In the genomic region with DNA sequence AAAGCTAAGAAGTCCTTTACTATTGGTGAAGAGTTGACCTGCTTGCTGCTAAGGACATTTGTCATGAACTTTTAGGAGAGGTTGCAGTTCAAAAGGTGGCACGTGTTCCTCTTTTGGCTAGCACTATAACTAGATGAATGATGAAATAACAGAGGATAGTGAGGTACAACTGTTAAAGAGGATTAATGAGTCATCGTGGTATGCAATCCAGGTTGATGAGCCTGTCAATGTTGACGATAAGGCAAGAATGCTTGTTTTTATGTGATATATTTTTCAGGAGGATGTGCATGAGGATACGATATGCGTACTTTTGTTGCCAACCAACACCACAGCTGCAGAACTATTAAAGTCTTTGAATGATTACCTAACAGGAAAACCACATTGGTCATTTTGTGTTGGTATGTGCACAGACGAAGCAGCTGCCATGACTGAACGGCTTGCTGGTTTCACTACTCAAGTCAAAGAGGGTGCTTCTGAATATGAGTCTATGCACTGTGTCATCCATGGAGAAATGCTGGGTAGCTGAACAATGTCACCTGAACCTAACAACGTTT, we compare ENCODE assay signal across 1 cellular context.
A peak's percentile ranks its signal among the peaks of the same experiment; 100 is the strongest.
TF ChIP-seq lines count a peak whose summit lies in the region.

No MANE protein-coding gene starts in this region.

TF ChIP-seq in GM12878, 131 proteins besides CTCF, POLR2A, EP300 and RAD21 (continued from another document and continues in another):
- TF ChIP-seq, protein P1, sequence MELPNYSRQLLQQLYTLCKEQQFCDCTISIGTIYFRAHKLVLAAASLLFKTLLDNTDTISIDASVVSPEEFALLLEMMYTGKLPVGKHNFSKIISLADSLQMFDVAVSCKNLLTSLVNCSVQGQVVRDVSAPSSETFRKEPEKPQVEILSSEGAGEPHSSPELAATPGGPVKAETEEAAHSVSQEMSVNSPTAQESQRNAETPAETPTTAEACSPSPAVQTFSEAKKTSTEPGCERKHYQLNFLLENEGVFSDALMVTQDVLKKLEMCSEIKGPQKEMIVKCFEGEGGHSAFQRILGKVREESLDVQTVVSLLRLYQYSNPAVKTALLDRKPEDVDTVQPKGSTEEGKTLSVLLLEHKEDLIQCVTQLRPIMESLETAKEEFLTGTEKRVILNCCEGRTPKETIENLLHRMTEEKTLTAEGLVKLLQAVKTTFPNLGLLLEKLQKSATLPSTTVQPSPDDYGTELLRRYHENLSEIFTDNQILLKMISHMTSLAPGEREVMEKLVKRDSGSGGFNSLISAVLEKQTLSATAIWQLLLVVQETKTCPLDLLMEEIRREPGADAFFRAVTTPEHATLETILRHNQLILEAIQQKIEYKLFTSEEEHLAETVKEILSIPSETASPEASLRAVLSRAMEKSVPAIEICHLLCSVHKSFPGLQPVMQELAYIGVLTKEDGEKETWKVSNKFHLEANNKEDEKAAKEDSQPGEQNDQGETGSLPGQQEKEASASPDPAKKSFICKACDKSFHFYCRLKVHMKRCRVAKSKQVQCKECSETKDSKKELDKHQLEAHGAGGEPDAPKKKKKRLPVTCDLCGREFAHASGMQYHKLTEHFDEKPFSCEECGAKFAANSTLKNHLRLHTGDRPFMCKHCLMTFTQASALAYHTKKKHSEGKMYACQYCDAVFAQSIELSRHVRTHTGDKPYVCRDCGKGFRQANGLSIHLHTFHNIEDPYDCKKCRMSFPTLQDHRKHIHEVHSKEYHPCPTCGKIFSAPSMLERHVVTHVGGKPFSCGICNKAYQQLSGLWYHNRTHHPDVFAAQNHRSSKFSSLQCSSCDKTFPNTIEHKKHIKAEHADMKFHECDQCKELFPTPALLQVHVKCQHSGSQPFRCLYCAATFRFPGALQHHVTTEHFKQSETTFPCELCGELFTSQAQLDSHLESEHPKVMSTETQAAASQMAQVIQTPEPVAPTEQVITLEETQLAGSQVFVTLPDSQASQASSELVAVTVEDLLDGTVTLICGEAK (IDR thresholded peaks at IDR 0.05; ENCODE audit: borderline replicate concordance): no peak
- TF ChIP-seq, protein P2, sequence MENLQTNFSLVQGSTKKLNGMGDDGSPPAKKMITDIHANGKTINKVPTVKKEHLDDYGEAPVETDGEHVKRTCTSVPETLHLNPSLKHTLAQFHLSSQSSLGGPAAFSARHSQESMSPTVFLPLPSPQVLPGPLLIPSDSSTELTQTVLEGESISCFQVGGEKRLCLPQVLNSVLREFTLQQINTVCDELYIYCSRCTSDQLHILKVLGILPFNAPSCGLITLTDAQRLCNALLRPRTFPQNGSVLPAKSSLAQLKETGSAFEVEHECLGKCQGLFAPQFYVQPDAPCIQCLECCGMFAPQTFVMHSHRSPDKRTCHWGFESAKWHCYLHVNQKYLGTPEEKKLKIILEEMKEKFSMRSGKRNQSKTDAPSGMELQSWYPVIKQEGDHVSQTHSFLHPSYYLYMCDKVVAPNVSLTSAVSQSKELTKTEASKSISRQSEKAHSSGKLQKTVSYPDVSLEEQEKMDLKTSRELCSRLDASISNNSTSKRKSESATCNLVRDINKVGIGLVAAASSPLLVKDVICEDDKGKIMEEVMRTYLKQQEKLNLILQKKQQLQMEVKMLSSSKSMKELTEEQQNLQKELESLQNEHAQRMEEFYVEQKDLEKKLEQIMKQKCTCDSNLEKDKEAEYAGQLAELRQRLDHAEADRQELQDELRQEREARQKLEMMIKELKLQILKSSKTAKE (IDR thresholded peaks at IDR 0.05; ENCODE audit: low read depth, poor library complexity, severe bottlenecking): peak; percentile 57
- TF ChIP-seq SREBF1 (IDR thresholded peaks at IDR 0.05; ENCODE audit: low read length) (no peak), CHD4 (IDR thresholded peaks at IDR 0.05) (no peak), GATAD2B (conservative IDR thresholded peaks at IDR 0.05; ENCODE audit: low read depth) (no peak), RFX5 (IDR thresholded peaks at IDR 0.05; ENCODE audit: low read depth, low read length) (no peak), CBFB (IDR thresholded peaks at IDR 0.05; ENCODE audit: low read depth) (peak; percentile 84), POU2F2 (IDR thresholded peaks at IDR 0.05; ENCODE audit: borderline replicate concordance, low read depth, low read length) (no peak), NFXL1 (IDR thresholded peaks at IDR 0.05; ENCODE audit: borderline replicate concordance) (no peak), ZNF24 (IDR thresholded peaks at IDR 0.05) (peak; percentile 50), NFYA (IDR thresholded peaks at IDR 0.05; ENCODE audit: borderline replicate concordance, low read depth, low read length) (no peak), CBX5 (IDR thresholded peaks at IDR 0.05; ENCODE audit: low read depth) (no peak), BHLHE40 (IDR thresholded peaks at IDR 0.05; ENCODE audit: borderline replicate concordance in 1 of 2, low read depth in 2 of 2, low read length in 1 of 2) (peak in 1 of 2 experiments; percentile 79; a peak in 2 of 4 replicates), NR2C2 (IDR thresholded peaks at IDR 0.05; ENCODE audit: borderline replicate concordance, control insufficient read depth, insufficient read length, low read depth) (no peak), BRCA1 (IDR thresholded peaks at IDR 0.05; ENCODE audit: low read depth, low read length) (no peak), TARDBP (IDR thresholded peaks at IDR 0.05; ENCODE audit: borderline replicate concordance) (no peak), TCF3 (IDR thresholded peaks at IDR 0.05; ENCODE audit: borderline replicate concordance, insufficient read depth, low read depth, low read length) (peak; percentile 96), SREBF2 (IDR thresholded peaks at IDR 0.05; ENCODE audit: low read length) (no peak), ETV6 (conservative IDR thresholded peaks at IDR 0.05 in 1 of 2, IDR thresholded peaks at IDR 0.05 in 1 of 2; ENCODE audit: borderline replicate concordance in 1 of 2, low read depth in 1 of 2) (peak in 1 of 2 experiments; percentile 65; a peak in 1 of 4 replicates)
- TF ChIP-seq, protein P3, sequence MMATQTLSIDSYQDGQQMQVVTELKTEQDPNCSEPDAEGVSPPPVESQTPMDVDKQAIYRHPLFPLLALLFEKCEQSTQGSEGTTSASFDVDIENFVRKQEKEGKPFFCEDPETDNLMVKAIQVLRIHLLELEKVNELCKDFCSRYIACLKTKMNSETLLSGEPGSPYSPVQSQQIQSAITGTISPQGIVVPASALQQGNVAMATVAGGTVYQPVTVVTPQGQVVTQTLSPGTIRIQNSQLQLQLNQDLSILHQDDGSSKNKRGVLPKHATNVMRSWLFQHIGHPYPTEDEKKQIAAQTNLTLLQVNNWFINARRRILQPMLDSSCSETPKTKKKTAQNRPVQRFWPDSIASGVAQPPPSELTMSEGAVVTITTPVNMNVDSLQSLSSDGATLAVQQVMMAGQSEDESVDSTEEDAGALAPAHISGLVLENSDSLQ (IDR thresholded peaks at IDR 0.05): no peak; the same call in 1 of the 2 replicates
- TF ChIP-seq, protein P4, sequence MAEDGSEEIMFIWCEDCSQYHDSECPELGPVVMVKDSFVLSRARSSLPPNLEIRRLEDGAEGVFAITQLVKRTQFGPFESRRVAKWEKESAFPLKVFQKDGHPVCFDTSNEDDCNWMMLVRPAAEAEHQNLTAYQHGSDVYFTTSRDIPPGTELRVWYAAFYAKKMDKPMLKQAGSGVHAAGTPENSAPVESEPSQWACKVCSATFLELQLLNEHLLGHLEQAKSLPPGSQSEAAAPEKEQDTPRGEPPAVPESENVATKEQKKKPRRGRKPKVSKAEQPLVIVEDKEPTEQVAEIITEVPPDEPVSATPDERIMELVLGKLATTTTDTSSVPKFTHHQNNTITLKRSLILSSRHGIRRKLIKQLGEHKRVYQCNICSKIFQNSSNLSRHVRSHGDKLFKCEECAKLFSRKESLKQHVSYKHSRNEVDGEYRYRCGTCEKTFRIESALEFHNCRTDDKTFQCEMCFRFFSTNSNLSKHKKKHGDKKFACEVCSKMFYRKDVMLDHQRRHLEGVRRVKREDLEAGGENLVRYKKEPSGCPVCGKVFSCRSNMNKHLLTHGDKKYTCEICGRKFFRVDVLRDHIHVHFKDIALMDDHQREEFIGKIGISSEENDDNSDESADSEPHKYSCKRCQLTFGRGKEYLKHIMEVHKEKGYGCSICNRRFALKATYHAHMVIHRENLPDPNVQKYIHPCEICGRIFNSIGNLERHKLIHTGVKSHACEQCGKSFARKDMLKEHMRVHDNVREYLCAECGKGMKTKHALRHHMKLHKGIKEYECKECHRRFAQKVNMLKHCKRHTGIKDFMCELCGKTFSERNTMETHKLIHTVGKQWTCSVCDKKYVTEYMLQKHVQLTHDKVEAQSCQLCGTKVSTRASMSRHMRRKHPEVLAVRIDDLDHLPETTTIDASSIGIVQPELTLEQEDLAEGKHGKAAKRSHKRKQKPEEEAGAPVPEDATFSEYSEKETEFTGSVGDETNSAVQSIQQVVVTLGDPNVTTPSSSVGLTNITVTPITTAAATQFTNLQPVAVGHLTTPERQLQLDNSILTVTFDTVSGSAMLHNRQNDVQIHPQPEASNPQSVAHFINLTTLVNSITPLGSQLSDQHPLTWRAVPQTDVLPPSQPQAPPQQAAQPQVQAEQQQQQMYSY (CRISPR knock-in tag; IDR thresholded peaks at IDR 0.05): no peak
- TF ChIP-seq, protein P5, sequence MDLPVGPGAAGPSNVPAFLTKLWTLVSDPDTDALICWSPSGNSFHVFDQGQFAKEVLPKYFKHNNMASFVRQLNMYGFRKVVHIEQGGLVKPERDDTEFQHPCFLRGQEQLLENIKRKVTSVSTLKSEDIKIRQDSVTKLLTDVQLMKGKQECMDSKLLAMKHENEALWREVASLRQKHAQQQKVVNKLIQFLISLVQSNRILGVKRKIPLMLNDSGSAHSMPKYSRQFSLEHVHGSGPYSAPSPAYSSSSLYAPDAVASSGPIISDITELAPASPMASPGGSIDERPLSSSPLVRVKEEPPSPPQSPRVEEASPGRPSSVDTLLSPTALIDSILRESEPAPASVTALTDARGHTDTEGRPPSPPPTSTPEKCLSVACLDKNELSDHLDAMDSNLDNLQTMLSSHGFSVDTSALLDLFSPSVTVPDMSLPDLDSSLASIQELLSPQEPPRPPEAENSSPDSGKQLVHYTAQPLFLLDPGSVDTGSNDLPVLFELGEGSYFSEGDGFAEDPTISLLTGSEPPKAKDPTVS (IDR thresholded peaks at IDR 0.05; ENCODE audit: low read depth, low read length): no peak
- TF ChIP-seq, protein P6, sequence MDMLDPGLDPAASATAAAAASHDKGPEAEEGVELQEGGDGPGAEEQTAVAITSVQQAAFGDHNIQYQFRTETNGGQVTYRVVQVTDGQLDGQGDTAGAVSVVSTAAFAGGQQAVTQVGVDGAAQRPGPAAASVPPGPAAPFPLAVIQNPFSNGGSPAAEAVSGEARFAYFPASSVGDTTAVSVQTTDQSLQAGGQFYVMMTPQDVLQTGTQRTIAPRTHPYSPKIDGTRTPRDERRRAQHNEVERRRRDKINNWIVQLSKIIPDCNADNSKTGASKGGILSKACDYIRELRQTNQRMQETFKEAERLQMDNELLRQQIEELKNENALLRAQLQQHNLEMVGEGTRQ (IDR thresholded peaks at IDR 0.05; ENCODE audit: borderline replicate concordance, low read depth, low read length): no peak
- TF ChIP-seq, protein P7, sequence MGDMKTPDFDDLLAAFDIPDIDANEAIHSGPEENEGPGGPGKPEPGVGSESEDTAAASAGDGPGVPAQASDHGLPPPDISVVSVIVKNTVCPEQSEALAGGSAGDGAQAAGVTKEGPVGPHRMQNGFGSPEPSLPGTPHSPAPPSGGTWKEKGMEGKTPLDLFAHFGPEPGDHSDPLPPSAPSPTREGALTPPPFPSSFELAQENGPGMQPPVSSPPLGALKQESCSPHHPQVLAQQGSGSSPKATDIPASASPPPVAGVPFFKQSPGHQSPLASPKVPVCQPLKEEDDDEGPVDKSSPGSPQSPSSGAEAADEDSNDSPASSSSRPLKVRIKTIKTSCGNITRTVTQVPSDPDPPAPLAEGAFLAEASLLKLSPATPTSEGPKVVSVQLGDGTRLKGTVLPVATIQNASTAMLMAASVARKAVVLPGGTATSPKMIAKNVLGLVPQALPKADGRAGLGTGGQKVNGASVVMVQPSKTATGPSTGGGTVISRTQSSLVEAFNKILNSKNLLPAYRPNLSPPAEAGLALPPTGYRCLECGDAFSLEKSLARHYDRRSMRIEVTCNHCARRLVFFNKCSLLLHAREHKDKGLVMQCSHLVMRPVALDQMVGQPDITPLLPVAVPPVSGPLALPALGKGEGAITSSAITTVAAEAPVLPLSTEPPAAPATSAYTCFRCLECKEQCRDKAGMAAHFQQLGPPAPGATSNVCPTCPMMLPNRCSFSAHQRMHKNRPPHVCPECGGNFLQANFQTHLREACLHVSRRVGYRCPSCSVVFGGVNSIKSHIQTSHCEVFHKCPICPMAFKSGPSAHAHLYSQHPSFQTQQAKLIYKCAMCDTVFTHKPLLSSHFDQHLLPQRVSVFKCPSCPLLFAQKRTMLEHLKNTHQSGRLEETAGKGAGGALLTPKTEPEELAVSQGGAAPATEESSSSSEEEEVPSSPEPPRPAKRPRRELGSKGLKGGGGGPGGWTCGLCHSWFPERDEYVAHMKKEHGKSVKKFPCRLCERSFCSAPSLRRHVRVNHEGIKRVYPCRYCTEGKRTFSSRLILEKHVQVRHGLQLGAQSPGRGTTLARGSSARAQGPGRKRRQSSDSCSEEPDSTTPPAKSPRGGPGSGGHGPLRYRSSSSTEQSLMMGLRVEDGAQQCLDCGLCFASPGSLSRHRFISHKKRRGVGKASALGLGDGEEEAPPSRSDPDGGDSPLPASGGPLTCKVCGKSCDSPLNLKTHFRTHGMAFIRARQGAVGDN (IDR thresholded peaks at IDR 0.05): no peak
- TF ChIP-seq, protein P8, sequence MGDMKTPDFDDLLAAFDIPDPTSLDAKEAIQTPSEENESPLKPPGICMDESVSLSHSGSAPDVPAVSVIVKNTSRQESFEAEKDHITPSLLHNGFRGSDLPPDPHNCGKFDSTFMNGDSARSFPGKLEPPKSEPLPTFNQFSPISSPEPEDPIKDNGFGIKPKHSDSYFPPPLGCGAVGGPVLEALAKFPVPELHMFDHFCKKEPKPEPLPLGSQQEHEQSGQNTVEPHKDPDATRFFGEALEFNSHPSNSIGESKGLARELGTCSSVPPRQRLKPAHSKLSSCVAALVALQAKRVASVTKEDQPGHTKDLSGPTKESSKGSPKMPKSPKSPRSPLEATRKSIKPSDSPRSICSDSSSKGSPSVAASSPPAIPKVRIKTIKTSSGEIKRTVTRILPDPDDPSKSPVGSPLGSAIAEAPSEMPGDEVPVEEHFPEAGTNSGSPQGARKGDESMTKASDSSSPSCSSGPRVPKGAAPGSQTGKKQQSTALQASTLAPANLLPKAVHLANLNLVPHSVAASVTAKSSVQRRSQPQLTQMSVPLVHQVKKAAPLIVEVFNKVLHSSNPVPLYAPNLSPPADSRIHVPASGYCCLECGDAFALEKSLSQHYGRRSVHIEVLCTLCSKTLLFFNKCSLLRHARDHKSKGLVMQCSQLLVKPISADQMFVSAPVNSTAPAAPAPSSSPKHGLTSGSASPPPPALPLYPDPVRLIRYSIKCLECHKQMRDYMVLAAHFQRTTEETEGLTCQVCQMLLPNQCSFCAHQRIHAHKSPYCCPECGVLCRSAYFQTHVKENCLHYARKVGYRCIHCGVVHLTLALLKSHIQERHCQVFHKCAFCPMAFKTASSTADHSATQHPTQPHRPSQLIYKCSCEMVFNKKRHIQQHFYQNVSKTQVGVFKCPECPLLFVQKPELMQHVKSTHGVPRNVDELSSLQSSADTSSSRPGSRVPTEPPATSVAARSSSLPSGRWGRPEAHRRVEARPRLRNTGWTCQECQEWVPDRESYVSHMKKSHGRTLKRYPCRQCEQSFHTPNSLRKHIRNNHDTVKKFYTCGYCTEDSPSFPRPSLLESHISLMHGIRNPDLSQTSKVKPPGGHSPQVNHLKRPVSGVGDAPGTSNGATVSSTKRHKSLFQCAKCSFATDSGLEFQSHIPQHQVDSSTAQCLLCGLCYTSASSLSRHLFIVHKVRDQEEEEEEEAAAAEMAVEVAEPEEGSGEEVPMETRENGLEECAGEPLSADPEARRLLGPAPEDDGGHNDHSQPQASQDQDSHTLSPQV (IDR thresholded peaks at IDR 0.05): no peak
